In the genomic region with DNA sequence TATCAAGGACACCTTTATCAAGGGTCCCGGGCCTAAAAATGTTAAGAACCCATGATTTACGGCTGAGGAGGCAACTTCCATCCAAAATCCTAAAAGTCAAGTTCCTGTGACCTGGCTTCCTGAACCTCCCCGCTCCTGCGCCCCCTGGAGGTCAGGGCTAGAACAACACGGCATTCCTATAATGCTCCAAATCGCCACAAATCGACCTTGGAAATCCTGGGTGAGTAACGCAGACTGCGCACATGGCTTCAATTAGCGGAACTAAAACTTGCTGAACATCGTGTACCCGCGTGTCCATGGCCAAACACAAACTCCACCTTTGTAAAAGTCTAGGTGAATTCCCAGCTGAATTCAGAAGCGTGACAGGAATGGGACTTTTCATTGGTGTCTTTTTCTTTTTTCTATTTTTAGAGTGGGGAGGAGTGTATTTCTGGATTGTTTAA, we compare ENCODE assay signal across 1 cellular context.
TF ChIP-seq lines count a peak whose summit lies in the region.

No MANE protein-coding gene starts in this region.

TF ChIP-seq in GM12878, 131 proteins besides CTCF, POLR2A, EP300 and RAD21 (continued from another document):
- TF ChIP-seq ZBTB40 (IDR thresholded peaks at IDR 0.05; ENCODE audit: borderline replicate concordance) (no peak), SMC3 (IDR thresholded peaks at IDR 0.05; ENCODE audit: borderline replicate concordance, low read length) (peak; percentile 32; the same call in 1 of the 2 replicates)
